22 cellular contexts compared by ENCODE assay signal in the genomic region with DNA sequence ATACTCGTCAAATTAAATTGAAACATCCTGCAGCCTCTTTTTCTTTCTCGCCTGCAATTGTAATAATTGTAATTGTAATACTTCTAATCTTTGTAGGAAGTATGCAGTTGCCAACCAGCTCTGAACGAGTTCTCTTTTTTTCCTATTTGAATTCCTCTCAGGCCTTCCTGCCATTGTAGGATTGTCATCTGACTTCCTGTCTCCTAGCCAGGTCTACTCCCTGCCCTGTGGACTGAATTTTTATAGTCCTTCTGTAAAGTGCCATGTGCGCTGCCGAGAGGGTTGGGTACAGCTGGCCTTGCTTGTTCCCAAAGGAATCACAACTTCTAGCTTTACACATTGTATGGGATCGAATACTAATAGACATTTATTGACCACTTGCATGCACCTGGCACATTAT.
DNase-seq lines count a peak whose midpoint lies in the region; ATAC-seq and TF ChIP-seq lines count a peak whose summit lies in the region.
"Had no signal": no experiment of that assay in that cellular context is flagged by ENCODE, and none has a peak within 500 bp of the region (broad histone marks: within the 10 kb centered on the region; RNA-seq: fewer than 3 reads in every experiment).

No MANE protein-coding gene starts in this region.

- TF ChIP-seq EP300 in SK-N-SH (IDR thresholded peaks at IDR 0.05; ENCODE audit: borderline replicate concordance in 1 of 2, low read depth in 1 of 2, low read length in 1 of 2) = no peak

- no peak overlapping the region for H2AFZ ChIP-seq in SK-N-SH (ENCODE audit: low read depth)

- peak; percentile 37 for DNase-seq in DMS53 (lab: John Stamatoyannopoulos, UW)
- no peak for DNase-seq in DMS53 treated with DMSO at 0.1 percent for 48 hours (lab: John Stamatoyannopoulos, UW; ENCODE audit: unreplicated experiment)
- DNase-seq in dermis blood vessel endothelial cell = peak; percentile 79
- DNase-seq in inferior parietal cortex (ENCODE audit: extremely low spot score) = peak; percentile 51
- DNase-seq in sciatic nerve (ENCODE audit: low spot score) = no peak
- no peak for DNase-seq in NCI-H510A treated with DMSO at 0.1 percent for 48 hours (lab: John Stamatoyannopoulos, UW)
- no peak for DNase-seq in SK-N-SH
- no peak for DNase-seq in DMS79 treated with DMSO at 0.1 percent for 48 hours (lab: John Stamatoyannopoulos, UW)
- DNase-seq: 8988T; activated CD4-positive, alpha-beta T cell treated with anti-CD3 and anti-CD28 coated beads for 1 hour; Calu3; foreskin keratinocyte; H7; naive B cell; NCI-H1417 treated with DMSO at 0.1 percent for 48 hours; Peyer's patch; posterior cingulate gyrus; small intestine; stimulated activated CD4-positive, alpha-beta T cell treated with anti-CD3 and anti-CD28 coated beads, Interleukin-2, amount 100 ng/mL, for 48 hours; stimulated activated naive CD8-positive, alpha-beta T cell treated with anti-CD3 and anti-CD28 coated beads, Interleukin-15, amount 100 ng/mL, for 72 hours had no signal

- no peaks in the 10 kb centered on the region for H4K20me1 ChIP-seq in SK-N-SH (ENCODE audit: insufficient read depth)

- H3F3A ChIP-seq in SK-N-SH (replicated peaks; ENCODE audit: insufficient read depth) = peaks cover 15% of the 10 kb centered on the region

- no peak overlapping the region for H3K4me2 ChIP-seq in SK-N-SH

- no peaks in the 10 kb centered on the region for H3K9me3 ChIP-seq in SK-N-SH
- H3K9me3 ChIP-seq: Peyer's patch had no signal

- no peak overlapping the region for H3K9ac ChIP-seq in SK-N-SH

- H3K79me2 ChIP-seq in SK-N-SH (ENCODE audit: insufficient read depth) = no peaks in the 10 kb centered on the region

- no peaks in the 10 kb centered on the region for H3K27me3 ChIP-seq in SK-N-SH (ENCODE audit: insufficient read depth)
- H3K27me3 ChIP-seq: foreskin keratinocyte, Peyer's patch had no signal

- no peak overlapping the region for H3K4me3 ChIP-seq in SK-N-SH (ENCODE audit: low read depth in 2 of 2, low read length in 1 of 2)
- H3K4me3 ChIP-seq: lung, Peyer's patch had no signal

- peaks cover 0 to 14% of the 10 kb centered on the region in 2 experiments; a peak in 3 of 4 replicates for H3K4me1 ChIP-seq in SK-N-SH (ENCODE audit: control insufficient read depth in 1 of 2, insufficient read depth in 2 of 2, low read depth in 1 of 2, low read length in 1 of 2)
- H3K4me1 ChIP-seq: Peyer's patch had no signal

- peak; percentile 55 for ATAC-seq in sciatic nerve
- ATAC-seq: activated naive CD4-positive, alpha-beta T cell treated with anti-CD3 and anti-CD28 coated beads, Interleukin-2, amount 50 U/mL, for 72 hours; foreskin keratinocyte; stimulated activated naive CD8-positive, alpha-beta T cell treated with anti-CD3 and anti-CD28 coated beads, Interleukin-15, amount 100 ng/mL, for 72 hours had no signal

- no peak overlapping the region for H3K27ac ChIP-seq in SK-N-SH (ENCODE audit: low read depth in 2 of 2, low read length in 1 of 2)
- H3K27ac ChIP-seq: foreskin keratinocyte, Peyer's patch had no signal

- intact Hi-C loops in sciatic nerve (cut with DNase I) = no loop called here

- WGBS in SK-N-SH (ENCODE audit: low lambda C conversion rate) = 91% methylated on average over 6 of the region's 6 CpGs

- TF ChIP-seq RAD21 in SK-N-SH (IDR thresholded peaks at IDR 0.05; ENCODE audit: low read length) = no peak

- H3K9me2 ChIP-seq in SK-N-SH = no peaks in the 10 kb centered on the region

- no peak for TF ChIP-seq CTCF in SK-N-SH (IDR thresholded peaks at IDR 0.05)

- H3K36me3 ChIP-seq in SK-N-SH (replicated peaks in 1 of 2; ENCODE audit: control insufficient read depth in 1 of 2, insufficient read depth in 2 of 2, low read length in 1 of 2) = peaks cover 0 to 2% of the 10 kb centered on the region in 2 experiments
- H3K36me3 ChIP-seq: Peyer's patch had no signal

- POLR2A ChIA-PET in SK-N-SH (lab: Yijun Ruan, JAX) = no interaction called here

- CTCF ChIA-PET in SK-N-SH (lab: Yijun Ruan, JAX) = no interaction called here

TF ChIP-seq in SK-N-SH, 30 proteins besides CTCF, POLR2A, EP300 and RAD21:
- TF ChIP-seq NRF1 (IDR thresholded peaks at IDR 0.05; ENCODE audit: low read depth, low read length) (no peak), NFIC (IDR thresholded peaks at IDR 0.05; ENCODE audit: borderline replicate concordance) (no peak), RCOR1 (IDR thresholded peaks at IDR 0.05; ENCODE audit: low read length) (no peak), GATA2 (CRISPR knock-in tag; IDR thresholded peaks at IDR 0.05) (no peak), POLR2AphosphoS5 (IDR thresholded peaks at IDR 0.05; ENCODE audit: low read depth, low read length) (no peak), JUND (IDR thresholded peaks at IDR 0.05) (no peak), FOXJ3 (CRISPR knock-in tag; IDR thresholded peaks at IDR 0.05) (no peak), MEF2A (IDR thresholded peaks at IDR 0.05; ENCODE audit: borderline replicate concordance, low read depth) (no peak), YY1 (IDR thresholded peaks at IDR 0.05; ENCODE audit: low read depth) (no peak), FOSL2 (IDR thresholded peaks at IDR 0.05; ENCODE audit: borderline replicate concordance, low read depth) (no peak), GABPA (IDR thresholded peaks at IDR 0.05; ENCODE audit: low read depth) (no peak), TCF12 (IDR thresholded peaks at IDR 0.05) (no peak), EZH2phosphoT487 (IDR thresholded peaks at IDR 0.05; ENCODE audit: borderline replicate concordance, low read depth) (no peak), TEAD4 (IDR thresholded peaks at IDR 0.05; ENCODE audit: borderline replicate concordance, insufficient read depth) (no peak), SMC3 (IDR thresholded peaks at IDR 0.05; ENCODE audit: low read depth, low read length) (no peak), ELF1 (IDR thresholded peaks at IDR 0.05) (no peak), REST (IDR thresholded peaks at IDR 0.05; ENCODE audit: low read depth, low read length) (no peak), FOXM1 (IDR thresholded peaks at IDR 0.05; ENCODE audit: low read depth) (no peak), MXI1 (IDR thresholded peaks at IDR 0.05; ENCODE audit: low read depth, low read length) (no peak), SIN3A (IDR thresholded peaks at IDR 0.05; ENCODE audit: borderline replicate concordance, low read depth, low read length) (no peak)

Comparison
In these comparisons a context has a peak if more than half of its experiments do, and no peak if none do; other contexts are left out.
1. DNase-seq: peak in DMS53 (single experiment), dermis blood vessel endothelial cell (single experiment) and inferior parietal cortex (single experiment); none in DMS53 treated with DMSO at 0.1 percent for 48 hours (single experiment), sciatic nerve (single experiment), NCI-H510A treated with DMSO at 0.1 percent for 48 hours (single experiment), SK-N-SH (single experiment) and DMS79 treated with DMSO at 0.1 percent for 48 hours (single experiment).